In the genomic region with DNA sequence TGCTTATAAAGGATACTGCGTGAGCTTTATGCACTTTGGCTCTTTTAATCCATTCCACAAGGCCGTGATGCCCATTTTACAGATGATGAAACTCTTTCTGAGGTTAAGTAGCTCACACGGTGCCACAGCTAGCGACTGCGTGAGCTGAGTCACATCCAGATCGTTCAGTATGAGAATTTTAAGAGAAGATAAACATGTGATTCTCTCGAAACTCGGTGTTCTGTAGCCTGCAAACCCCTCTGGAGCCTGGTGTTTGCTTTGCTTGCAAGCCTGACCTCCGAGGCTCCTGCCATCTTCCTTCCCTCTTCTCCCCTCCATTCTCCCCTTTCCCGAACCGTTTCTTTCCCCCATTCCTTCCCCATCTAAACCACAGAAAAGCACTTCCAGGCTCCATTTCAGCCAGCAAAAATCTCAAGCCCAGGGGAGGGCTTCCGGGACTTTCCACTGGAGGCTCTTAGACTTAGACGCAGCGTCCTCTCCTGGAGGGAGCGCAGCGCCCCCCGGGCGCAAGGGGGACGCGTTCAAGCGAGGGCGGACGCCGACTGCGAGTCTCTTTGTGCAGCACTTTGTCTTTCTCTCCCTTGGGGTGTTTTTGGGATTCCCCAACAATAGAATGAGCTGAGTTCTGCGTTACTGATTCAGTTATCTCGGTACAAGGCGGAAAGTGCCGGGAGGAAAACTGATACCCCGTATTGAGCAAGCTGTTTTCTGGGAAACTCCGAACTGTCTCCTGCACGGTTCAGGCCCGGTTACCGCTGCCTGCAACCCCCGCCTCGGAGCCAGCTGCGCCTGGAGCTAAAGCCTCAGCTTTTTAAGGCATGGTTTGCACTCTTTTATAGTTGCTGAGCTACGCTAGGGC, we compare ENCODE assay signal across 7 cellular contexts. TPM values are rescaled to one million over a fixed set of nuclear protein-coding genes. Genes with fewer than 3 reads are reported as not detected.
A peak's percentile ranks its signal among the peaks of the same experiment; 100 is the strongest.
DNase-seq lines count a peak whose midpoint lies in the region; ATAC-seq, FAIRE-seq and TF ChIP-seq lines count a peak whose summit lies in the region.

No MANE protein-coding gene starts in this region.

- no peaks in the 10 kb centered on the region; the same call in 1 of the 2 replicates for H4K20me1 ChIP-seq in K562 (replicated peaks; ENCODE audit: control insufficient read depth, insufficient read depth, low read length)

- TF ChIP-seq RAD21 in K562 (CRISPR knock-in tag; conservative IDR thresholded peaks at IDR 0.05 in 1 of 2, IDR thresholded peaks at IDR 0.05 in 1 of 2): peak; percentile 32 to 51

- DNase-seq in K562 (ENCODE audit: extremely low read depth in 1 of 4, low spot score in 3 of 4) (peak in 1 of 4 experiments; percentile 9), left lung (peak; percentile 41 to 79), stomach (no peak), NCI-H1436 (lab: John Stamatoyannopoulos, UW) (no peak)

- no peak for FAIRE-seq in K562 (lab: Jason Lieb, UNC)

- BruUV-seq in K562 (replicated peaks; lab: Mats Ljungman, UMichigan): no TSS peak

- POLR2A ChIA-PET in K562 (lab: Yijun Ruan, JAX): no interaction called here

- H3K27me3 ChIP-seq in K562 (ENCODE audit: control insufficient read depth in 2 of 2, insufficient read depth in 2 of 2, low read length in 2 of 2): peaks cover 15 to 20% of the 10 kb centered on the region in 2 experiments; a peak in 4 of 5 replicates
- peaks cover 7 to 41% of the 10 kb centered on the region in 2 donors for H3K27me3 ChIP-seq in left lung
- peaks cover 0 to 31% (median 12%) of the 10 kb centered on the region in 3 donors for H3K27me3 ChIP-seq in stomach

- H3K36me3 ChIP-seq in K562 (ENCODE audit: control insufficient read depth, insufficient read depth, low read length): no peaks in the 10 kb centered on the region
- no peaks in the 10 kb centered on the region for H3K36me3 ChIP-seq in left lung
- no peaks in the 10 kb centered on the region for H3K36me3 ChIP-seq in stomach

- CTCF ChIA-PET in K562 (lab: Yijun Ruan, JAX; ENCODE audit: low intra/inter-chr PET ratio): no interaction called here

- H3K9me1 ChIP-seq in K562 (ENCODE audit: control insufficient read depth, insufficient read depth, low read length): no peaks in the 10 kb centered on the region

- intact Hi-C loops in K562 (cut with micrococcal nuclease): no loop called here
- intact Hi-C loops in left lung (cut with DNase I): no loop called here
- intact Hi-C loops in stomach (cut with DNase I; ENCODE audit: low total_unique reads): no loop called here

- no peak overlapping the region for H3K27ac ChIP-seq in K562 (ENCODE audit: extremely low read depth, low read depth, low read length)
- peak overlapping the region; percentile 42 to 58 for H3K27ac ChIP-seq in left lung
- H3K27ac ChIP-seq in stomach: peak overlapping the region; percentile 6 to 77 (median 67)

- H3K9ac ChIP-seq in K562 (ENCODE audit: insufficient read depth in 1 of 2, low read depth in 2 of 2, low read length in 2 of 2): no peak overlapping the region

- TF ChIP-seq POLR2A in K562 (conservative IDR thresholded peaks at IDR 0.05): no peak
- TF ChIP-seq POLR2A in stomach (IDR thresholded peaks at IDR 0.05): no peak

- peak in 2 of 3 experiments; percentile 20 to 51; a peak in 3 of 6 replicates for TF ChIP-seq CTCF in K562 (IDR thresholded peaks at IDR 0.05 in 2 of 3, conservative IDR thresholded peaks at IDR 0.05 in 1 of 3; ENCODE audit: insufficient read depth in 2 of 3, low read depth in 1 of 3, low read length in 3 of 3)
- TF ChIP-seq CTCF in left lung (IDR thresholded peaks at IDR 0.05): peak in 1 of 2 donors; percentile 19
- peak in 1 of 7 experiments; percentile 8 for TF ChIP-seq CTCF in stomach (IDR thresholded peaks at IDR 0.05)

- H3K9me3 ChIP-seq in K562 (replicated peaks; ENCODE audit: control insufficient read depth, insufficient read depth, low read depth, low read length): no peaks in the 10 kb centered on the region
- H3K9me3 ChIP-seq in left lung: peaks cover 0 to 3% of the 10 kb centered on the region in 2 donors
- peaks cover 0 to 6% (median 0%) of the 10 kb centered on the region in 4 donors for H3K9me3 ChIP-seq in stomach

- H3K4me3 ChIP-seq in GM08714 (ENCODE audit: low read length) (peak overlapping the region; percentile 43; the same call in 1 of the 2 replicates), K562 (no peak overlapping the region), left lung (peak overlapping the region; percentile 14 to 17), stomach (peak overlapping the region; percentile 27 to 37 (median 30))

- H2AFZ ChIP-seq in K562 (ENCODE audit: low read depth, low read length): no peak overlapping the region

- H3K4me1 ChIP-seq in K562 (replicated peaks in 1 of 2; ENCODE audit: control insufficient read depth in 2 of 2, insufficient read depth in 2 of 2, low read length in 2 of 2): no peaks in the 10 kb centered on the region
- H3K4me1 ChIP-seq in left lung: peaks cover 0 to 6% of the 10 kb centered on the region in 2 donors
- peaks cover 0 to 13% (median 4%) of the 10 kb centered on the region in 4 donors for H3K4me1 ChIP-seq in stomach

- ATAC-seq in GM19467 (IDR thresholded peaks at IDR 0.05; ENCODE audit: unreplicated experiment) (peak; percentile 63), HG03521 (IDR thresholded peaks at IDR 0.05; ENCODE audit: unreplicated experiment) (peak; percentile 52), K562 (peak; percentile 77), left lung (peak; percentile 95)

- no peaks in the 10 kb centered on the region for H3K79me2 ChIP-seq in K562 (ENCODE audit: control insufficient read depth, insufficient read depth, low read length)

- no peak for TF ChIP-seq EP300 in K562 (IDR thresholded peaks at IDR 0.05; ENCODE audit: low read length)
- no peak for TF ChIP-seq EP300 in stomach (IDR thresholded peaks at IDR 0.05)

- WGBS in K562 (ENCODE audit: insufficient coverage, low coverage, missing lambda C conversion rate): 4% methylated on average over 34 of the region's 38 CpGs
- WGBS in stomach, 5 donors: 16 to 19% (median 16%) methylated on average over 38 of the region's 38 CpGs

- in situ Hi-C loops in K562 (cut with MboI): no loop called here

- no peak overlapping the region for H3K4me2 ChIP-seq in K562 (ENCODE audit: insufficient read depth, low read length)

TF ChIP-seq in K562, 482 proteins besides CTCF, POLR2A, EP300 and RAD21:
- TF ChIP-seq, protein P1, sequence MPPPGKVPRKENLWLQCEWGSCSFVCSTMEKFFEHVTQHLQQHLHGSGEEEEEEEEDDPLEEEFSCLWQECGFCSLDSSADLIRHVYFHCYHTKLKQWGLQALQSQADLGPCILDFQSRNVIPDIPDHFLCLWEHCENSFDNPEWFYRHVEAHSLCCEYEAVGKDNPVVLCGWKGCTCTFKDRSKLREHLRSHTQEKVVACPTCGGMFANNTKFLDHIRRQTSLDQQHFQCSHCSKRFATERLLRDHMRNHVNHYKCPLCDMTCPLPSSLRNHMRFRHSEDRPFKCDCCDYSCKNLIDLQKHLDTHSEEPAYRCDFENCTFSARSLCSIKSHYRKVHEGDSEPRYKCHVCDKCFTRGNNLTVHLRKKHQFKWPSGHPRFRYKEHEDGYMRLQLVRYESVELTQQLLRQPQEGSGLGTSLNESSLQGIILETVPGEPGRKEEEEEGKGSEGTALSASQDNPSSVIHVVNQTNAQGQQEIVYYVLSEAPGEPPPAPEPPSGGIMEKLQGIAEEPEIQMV (tag; conservative IDR thresholded peaks at IDR 0.05; ENCODE audit: low read depth): peak; percentile 79
- TF ChIP-seq ZNF184 (CRISPR knock-in tag; IDR thresholded peaks at IDR 0.05): no peak
TF ChIP-seq in K562: peak in this region for 1.

RNA-seq across cellular contexts. Expression of a gene that starts 38.0 kb away (rescaled TPM):
- not detected in 2 replicates for total RNA-seq in K562 (2011; cell fraction: chromatin; rRNA removed; ENCODE audit: low replicate concordance)
- not detected in 2 replicates for total RNA-seq in K562 (2011; cell fraction: nucleolus; rRNA removed)
- not detected in 2 replicates for total RNA-seq in K562 (2011; cell fraction: nucleoplasm; rRNA removed)
- total RNA-seq in K562 (2014; rRNA removed): not detected in 2 replicates
- total RNA-seq in K562 (2014; rRNA removed; fragmentation: Illumina TruSeq; extraction: Trizol): not detected in 2 replicates
- not detected in 2 replicates for total RNA-seq in K562 (2015; rRNA removed; fragmentation: Illumina TruSeq; extraction: Trizol)
- 0.07 and 0.13 TPM in 2 replicates for total RNA-seq in K562 (2021)
- not detected in 2 replicates for polyA plus RNA-seq in K562 (2011; rRNA removed)
- not detected in 2 replicates for polyA plus RNA-seq in K562 (2011; cell fraction: cytosol; rRNA removed)
- not detected in 2 replicates for polyA plus RNA-seq in K562 (2011; cell fraction: nucleus; rRNA removed)
- not detected in 2 replicates for polyA plus RNA-seq in K562 (2012)
- polyA plus RNA-seq in K562 (2014; fragmentation: Illumina TruSeq; extraction: Trizol): not detected in 2 replicates
- polyA plus RNA-seq in K562 (2014; fragmentation: Nextera tagmentation; extraction: Ambion mirVana): not detected
- polyA plus RNA-seq in K562 (2014; rRNA removed): not detected in 2 replicates
- not detected in 2 replicates for polyA minus RNA-seq in K562 (2011; rRNA and poly(A)+ RNA removed)
- not detected in 2 replicates for polyA minus RNA-seq in K562 (2011; cell fraction: cytosol; rRNA and poly(A)+ RNA removed)
- polyA minus RNA-seq in K562 (2011; cell fraction: nucleus; rRNA and poly(A)+ RNA removed): not detected in 2 replicates
- total RNA-seq in left lung: 100 to 1,000 TPM in 1 of 2 donors, 10 to 100 TPM in 1; 30.3 to 155 TPM
- total RNA-seq in stomach: 100 to 1,000 TPM in 2 of 5 donors, 10 to 100 TPM in 2, 1 to 10 TPM in 1; 7.5 to 141 (median 42.7) TPM
- polyA plus RNA-seq in stomach: 10 to 100 TPM; 13.7 to 27.3 (median 19.9) TPM

Comparison
In these comparisons a context has a peak if more than half of its experiments do, and no peak if none do; other contexts are left out.
1. DNase-seq: peak in left lung (2 of 2); none in stomach (single experiment) and NCI-H1436 (single experiment).
2. RNA of a gene that starts 38.0 kb away (total RNA-seq): 30.3 to 155 TPM in left lung and 7.5 to 141 TPM in stomach; 0.07 to 0.13 TPM in K562; every median in the first group is over 4 times any median in the second.
3. Peak in every context shown above with its lines, with median percentiles within 50 percentile points of each other: ATAC-seq.